1 cellular context compared by ENCODE assay signal in genomic region chrX:53685711-53686110, GRCh38.
TF ChIP-seq lines count a peak whose summit lies in the region.

No MANE protein-coding gene starts in this region.

TF ChIP-seq in GM23338, 12 proteins besides CTCF, POLR2A, EP300 and RAD21 (continued from another document):
- no peak for TF ChIP-seq ETS1 (IDR thresholded peaks at IDR 0.05)
- TF ChIP-seq ZNF114 (CRISPR knock-in tag; IDR thresholded peaks at IDR 0.05) = no peak
- TF ChIP-seq ZNF331 (CRISPR knock-in tag; IDR thresholded peaks at IDR 0.05; ENCODE audit: low read depth) = no peak
- TF ChIP-seq NANOG (IDR thresholded peaks at IDR 0.05; ENCODE audit: borderline replicate concordance) = no peak
- no peak for TF ChIP-seq STAT1 (IDR thresholded peaks at IDR 0.05; ENCODE audit: unreplicated experiment)
- no peak for TF ChIP-seq REST (IDR thresholded peaks at IDR 0.05; ENCODE audit: unreplicated experiment)
- TF ChIP-seq EZH2phosphoT487 (IDR thresholded peaks at IDR 0.05; ENCODE audit: unreplicated experiment) = no peak
